In genomic region chr1:187759934-187760333, GRCh38 we compare ENCODE assay signal across 18 cellular contexts.
A peak's percentile ranks its signal among the peaks of the same experiment; 100 is the strongest.
DNase-seq lines count a peak whose midpoint lies in the region; ATAC-seq, FAIRE-seq and TF ChIP-seq lines count a peak whose summit lies in the region.
"Had no signal": no experiment of that assay in that cellular context is flagged by ENCODE, and none has a peak within 500 bp of the region (broad histone marks: within the 10 kb centered on the region; RNA-seq: fewer than 3 reads in every experiment).

No MANE protein-coding gene starts in this region.

- TF ChIP-seq CTCF in D721Med (IDR thresholded peaks at IDR 0.05; ENCODE audit: insufficient read depth, missing control alignments) (no peak), testis (IDR thresholded peaks at IDR 0.05) (no peak)

- intact Hi-C loops in testis (cut with DNase I; ENCODE audit: low total_unique reads), result no loop called here

- no peaks in the 10 kb centered on the region for H3K36me3 ChIP-seq in testis (ENCODE audit: low read depth, missing control alignments)
- H3K36me3 ChIP-seq: BLaER1 treated with 17β-estradiol and CSF1 and Interleukin-3, amounts not matched to agents 10 nM and 100 nM had no signal

- no peak for TF ChIP-seq POLR2A in testis (IDR thresholded peaks at IDR 0.05)

- DNase-seq in D721Med (ENCODE audit: insufficient read length, low spot score), result no peak
- DNase-seq in NCI-H226, result peak; percentile 13
- peak; percentile 67 for DNase-seq in amniotic epithelial cell (ENCODE audit: low read depth)
- DNase-seq in iris pigment epithelial cell (ENCODE audit: low read depth), result peak; percentile 1
- no peak for DNase-seq in testis
- no peak for DNase-seq in activated effector memory CD4-positive, alpha-beta T cell treated with anti-CD3 and anti-CD28 coated beads, Interleukin-2, amount 50 U/mL, for 16 hours
- DNase-seq: ACHN; CD4-positive, CD25-positive, alpha-beta regulatory T cell; DMS 273 treated with DMSO at 0.1 percent for 48 hours; HCEC 1CT; HFFc6 had no signal

- H3K4me1 ChIP-seq in testis, result no peaks in the 10 kb centered on the region
- H3K4me1 ChIP-seq: BLaER1 treated with 17β-estradiol and CSF1 and Interleukin-3, amounts not matched to agents 10 nM and 100 nM had no signal

- no peak for ATAC-seq in HG02610 (IDR thresholded peaks at IDR 0.05; ENCODE audit: unreplicated experiment)
- ATAC-seq in GM18861 (IDR thresholded peaks at IDR 0.05; ENCODE audit: unreplicated experiment), result no peak
- ATAC-seq: GM12878, HepG2 had no signal

- H3K27me3 ChIP-seq in testis, result no peaks in the 10 kb centered on the region
- H3K27me3 ChIP-seq: BLaER1 treated with 17β-estradiol and CSF1 and Interleukin-3, amounts not matched to agents 10 nM and 100 nM had no signal

- peak; percentile 11 for FAIRE-seq in D721Med (lab: Jason Lieb, UNC)
- FAIRE-seq: GM12878, H1, HepG2, HTR-8/SVneo had no signal

- no peaks in the 10 kb centered on the region for H3K9me3 ChIP-seq in testis

- H3K4me3 ChIP-seq in testis, result no peak overlapping the region
- H3K4me3 ChIP-seq: BLaER1 treated with 17β-estradiol and CSF1 and Interleukin-3, amounts not matched to agents 10 nM and 100 nM; GM12878 had no signal

- no peak overlapping the region for H3K27ac ChIP-seq in testis
- H3K27ac ChIP-seq: BLaER1 treated with 17β-estradiol and CSF1 and Interleukin-3, amounts not matched to agents 10 nM and 100 nM had no signal

Comparison
In these comparisons a context has a peak if more than half of its experiments do, and no peak if none do; other contexts are left out.
1. DNase-seq: peak in NCI-H226 (single experiment), amniotic epithelial cell (single experiment) and iris pigment epithelial cell (single experiment); none in D721Med (single experiment), testis (single experiment) and activated effector memory CD4-positive, alpha-beta T cell treated with anti-CD3 and anti-CD28 coated beads, Interleukin-2, amount 50 U/mL, for 16 hours (single experiment).